ENCODE assay signal across 27 cellular contexts in genomic region chr1:226314055-226314454, GRCh38.
"Had no signal": no experiment of that assay in that cellular context is flagged by ENCODE, and none has a peak within 500 bp of the region (broad histone marks: within the 10 kb centered on the region; RNA-seq: fewer than 3 reads in every experiment).

No MANE protein-coding gene starts in this region.

- H3K9me3 ChIP-seq: esophagus squamous epithelium, gastrocnemius medialis, heart right ventricle, left lung, lower lobe of right lung had no signal

- DNase-seq: dermis blood vessel endothelial cell; dorsolateral prefrontal cortex; effector CD4-positive, alpha-beta T cell; effector memory CD4-positive, alpha-beta T cell; erythroblast; esophagus squamous epithelium; foreskin fibroblast; foreskin melanocyte; gastrocnemius medialis; glutamatergic neuron; head of caudate nucleus; heart right ventricle; hippocampal formation; left cardiac atrium; left lung; left ventricle myocardium superior; lower lobe of right lung; mesenchymal stem cell; midbrain; naive thymus-derived CD4-positive, alpha-beta T cell had no signal

- ATAC-seq: esophagus mucosa; gastrocnemius medialis; heart right ventricle; left cardiac atrium; left lung; left ventricle myocardium superior; lower lobe of right lung; naive thymus-derived CD4-positive, alpha-beta T cell had no signal

- FAIRE-seq: colon, endometrium, islet of Langerhans, keratinocyte had no signal

- H3K27ac ChIP-seq: coronary artery, dorsolateral prefrontal cortex, epithelial cell of prostate, esophagus squamous epithelium, gastrocnemius medialis, heart right ventricle, left lung, lower lobe of right lung had no signal

- H3K4me3 ChIP-seq: coronary artery, dorsolateral prefrontal cortex, esophagus squamous epithelium, gastrocnemius medialis, heart right ventricle, left lung, lower lobe of right lung had no signal

- H3K27me3 ChIP-seq: gastrocnemius medialis, heart right ventricle had no signal

- H3K36me3 ChIP-seq: esophagus squamous epithelium, gastrocnemius medialis, heart right ventricle, left lung, lower lobe of right lung had no signal
